11 cellular contexts compared by ENCODE assay signal in the genomic region with DNA sequence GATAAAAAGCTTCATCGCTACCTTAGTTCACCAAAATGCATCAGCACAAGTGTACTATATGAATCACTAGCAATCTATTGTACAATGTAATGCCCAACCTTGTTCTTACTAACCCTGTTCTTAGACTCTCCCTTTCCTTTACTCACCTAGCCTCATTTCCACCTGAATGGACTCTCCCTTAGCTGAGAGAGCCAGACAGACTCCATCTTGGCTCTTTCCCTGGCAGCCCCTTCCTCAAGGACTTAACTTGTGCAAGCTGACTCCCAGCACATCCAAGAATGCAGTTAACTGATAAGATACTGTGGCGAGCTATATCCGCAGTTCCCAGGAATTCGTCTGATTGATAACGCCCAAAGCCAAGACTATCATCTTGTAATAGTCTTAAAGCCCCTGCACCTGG. TPM values are rescaled to one million over a fixed set of nuclear protein-coding genes. Genes with fewer than 3 reads are reported as not detected.
DNase-seq lines count a peak whose midpoint lies in the region; ATAC-seq, FAIRE-seq and TF ChIP-seq lines count a peak whose summit lies in the region.
"Not testable (repeated sequence)": the region's sequence is repeated elsewhere in the genome, so short reads cannot be mapped to it uniquely, and the experiment has no call there.
"Had no signal": no experiment of that assay in that cellular context is flagged by ENCODE, and none has a peak within 500 bp of the region (broad histone marks: within the 10 kb centered on the region; RNA-seq: fewer than 3 reads in every experiment).

No MANE protein-coding gene starts in this region.

- not testable (repeated sequence) for H3K9me1 ChIP-seq in K562 (ENCODE audit: control insufficient read depth, insufficient read depth, low read length)

- peak overlapping the region; percentile 95 for H3K27ac ChIP-seq in HUES48 (ENCODE audit: low read depth, low read length)
- H3K27ac ChIP-seq in K562 (ENCODE audit: extremely low read depth, low read depth, low read length); iPS-20b (ENCODE audit: low read length); sigmoid colon: not testable (repeated sequence)

- in situ Hi-C loops in K562 (cut with MboI), result not testable (repeated sequence)

- H3K4me3 Mint-ChIP-seq in Caco-2 (ENCODE audit: unreplicated experiment), result peak overlapping the region; percentile 72
- H3K4me3 Mint-ChIP-seq in mesothelial cell of epicardium, result not testable (repeated sequence)

- POLR2A ChIA-PET in Caco-2 (lab: Charles Lee), result not testable (repeated sequence)
- POLR2A ChIA-PET in K562 (lab: Yijun Ruan, JAX), result interaction anchor here (1.0 kb wide), 1 partner anchor 9 kb away, joined by 3 read pairs; no protein-coding TSS in a partner anchor

- H3K4me1 Mint-ChIP-seq in Caco-2 (ENCODE audit: low read depth, unreplicated experiment), result peaks cover 35% of the 10 kb centered on the region
- peaks cover 79% of the 10 kb centered on the region for H3K4me1 Mint-ChIP-seq in mesothelial cell of epicardium

- H4K20me1 ChIP-seq in K562 (replicated peaks; ENCODE audit: control insufficient read depth, insufficient read depth, low read length), result not testable (repeated sequence)

- H3K36me3 ChIP-seq in Caco-2 (ENCODE audit: control insufficient read depth, insufficient read depth, low read length); HUES48 (ENCODE audit: control insufficient read depth, insufficient read depth, low read length); K562 (ENCODE audit: control insufficient read depth, insufficient read depth, low read length); iPS-20b (ENCODE audit: insufficient read depth, low read depth, low read length); sigmoid colon: not testable (repeated sequence)

- H2AFZ ChIP-seq in K562 (ENCODE audit: low read depth, low read length), result not testable (repeated sequence)

- not testable (repeated sequence) for TF ChIP-seq POLR2A in K562 (conservative IDR thresholded peaks at IDR 0.05); sigmoid colon (IDR thresholded peaks at IDR 0.05)

- not testable (repeated sequence) for H3K9me3 ChIP-seq in Caco-2; HUES48 (ENCODE audit: control insufficient read depth, insufficient read depth, low read length); K562 (replicated peaks; ENCODE audit: control insufficient read depth, insufficient read depth, low read depth, low read length); iPS-20b (ENCODE audit: insufficient read depth, low read depth, low read length); sigmoid colon

- H3K79me2 ChIP-seq in K562 (ENCODE audit: control insufficient read depth, insufficient read depth, low read length), result not testable (repeated sequence)

- peaks cover 55% of the 10 kb centered on the region for H3K4me1 ChIP-seq in Caco-2
- H3K4me1 ChIP-seq in HUES48 (ENCODE audit: control insufficient read depth, insufficient read depth, low read length), result peaks cover 33% of the 10 kb centered on the region
- H3K4me1 ChIP-seq in K562 (replicated peaks in 1 of 2; ENCODE audit: control insufficient read depth in 2 of 2, insufficient read depth in 2 of 2, low read length in 2 of 2), result peaks cover 15 to 17% of the 10 kb centered on the region in 2 experiments; a peak in 4 of 5 replicates
- H3K4me1 ChIP-seq in iPS-20b (ENCODE audit: insufficient read depth, low read length), result peaks cover 24% of the 10 kb centered on the region
- H3K4me1 ChIP-seq in sigmoid colon, result peaks cover 0 to 19% (median 12%) of the 10 kb centered on the region in 4 donors

- TF ChIP-seq EP300 in K562 (IDR thresholded peaks at IDR 0.05; ENCODE audit: low read length); sigmoid colon (IDR thresholded peaks at IDR 0.05): not testable (repeated sequence)

- CTCF ChIA-PET in Caco-2 (lab: Charles Lee); K562 (lab: Yijun Ruan, JAX; ENCODE audit: low intra/inter-chr PET ratio): not testable (repeated sequence)

- not testable (repeated sequence) for H3K9ac ChIP-seq in HUES48 (ENCODE audit: low read depth, low read length); K562 (ENCODE audit: insufficient read depth in 1 of 2, low read depth in 2 of 2, low read length in 2 of 2)
- peak overlapping the region; percentile 81; the same call in 1 of the 2 replicates for H3K9ac ChIP-seq in iPS-20b (ENCODE audit: low read depth, low read length)

- intact Hi-C loops in Caco-2 (cut with micrococcal nuclease; ENCODE audit: unreplicated experiment); K562 (cut with micrococcal nuclease); sigmoid colon (cut with DNase I): not testable (repeated sequence)

- not testable (repeated sequence) for H3K27me3 Mint-ChIP-seq in Caco-2 (ENCODE audit: insufficient read depth, unreplicated experiment); mesothelial cell of epicardium (ENCODE audit: low read depth)

- not testable (repeated sequence) for H3K27me3 ChIP-seq in Caco-2 (replicated peaks; ENCODE audit: control insufficient read depth, insufficient read depth, low read length); HUES48 (ENCODE audit: control insufficient read depth, insufficient read depth, low read length); K562 (ENCODE audit: control insufficient read depth in 2 of 2, insufficient read depth in 2 of 2, low read length in 2 of 2); iPS-20b (ENCODE audit: insufficient read depth, low read length); sigmoid colon

- 33% methylated on average over 3 of the region's 5 CpGs for WGBS in K562 (ENCODE audit: insufficient coverage, low coverage, missing lambda C conversion rate)
- 90 to 98% methylated on average over 2 to 5 of the region's 5 CpGs for WGBS in sigmoid colon, 2 donors

- H3K36me3 Mint-ChIP-seq in Caco-2 (ENCODE audit: insufficient read depth, unreplicated experiment), result peaks cover 84% of the 10 kb centered on the region
- not testable (repeated sequence) for H3K36me3 Mint-ChIP-seq in mesothelial cell of epicardium

- not testable (repeated sequence) for H3K4me3 ChIP-seq in Caco-2 (ENCODE audit: low read depth, low read length); HUES48 (ENCODE audit: low read depth, low read length); K562; iPS-20b (ENCODE audit: low read length); sigmoid colon

- TF ChIP-seq RAD21 in K562 (CRISPR knock-in tag; conservative IDR thresholded peaks at IDR 0.05 in 1 of 2, IDR thresholded peaks at IDR 0.05 in 1 of 2), result not testable (repeated sequence)

- not testable (repeated sequence) for ATAC-seq in K562
- ATAC-seq in esophagus mucosa, result peak; percentile 70

- BruUV-seq in Caco-2 (replicated peaks; lab: Mats Ljungman, UMichigan); K562 (replicated peaks; lab: Mats Ljungman, UMichigan): not testable (repeated sequence)

- not testable (repeated sequence) for H3K4me2 ChIP-seq in K562 (ENCODE audit: insufficient read depth, low read length)

- not testable (repeated sequence) for TF ChIP-seq CTCF in Caco-2 (IDR thresholded peaks at IDR 0.05; ENCODE audit: insufficient read depth in 1 of 2, low read depth in 1 of 2, low read length in 1 of 2, severe bottlenecking in 1 of 2, unreplicated experiment in 1 of 2); K562 (IDR thresholded peaks at IDR 0.05 in 2 of 3, conservative IDR thresholded peaks at IDR 0.05 in 1 of 3; ENCODE audit: insufficient read depth in 2 of 3, low read depth in 1 of 3, low read length in 3 of 3); mesothelial cell of epicardium (IDR thresholded peaks at IDR 0.05; ENCODE audit: unreplicated experiment); sigmoid colon (IDR thresholded peaks at IDR 0.05)

- H3K9me3 Mint-ChIP-seq in Caco-2 (ENCODE audit: unreplicated experiment); mesothelial cell of epicardium: not testable (repeated sequence)

- DNase-seq in Caco-2 (peak; percentile 27 to 62), sigmoid colon (peak; percentile 7)
- not testable (repeated sequence) for DNase-seq in K562 (ENCODE audit: extremely low read depth in 1 of 4, low spot score in 3 of 4); mesothelial cell of epicardium (ENCODE audit: low spot score in 2 of 2, unreplicated experiment in 2 of 2)

- H3K27ac Mint-ChIP-seq in Caco-2 (ENCODE audit: unreplicated experiment) (peak overlapping the region; percentile 83), mesothelial cell of epicardium (peak overlapping the region; percentile 93)

- FAIRE-seq in K562 (lab: Jason Lieb, UNC), result not testable (repeated sequence)

RNA-seq across cellular contexts. Expression of a gene that starts 10.9 kb away (rescaled TPM):
- total RNA-seq in Caco-2 (2022) (37.9 and 47.7 TPM in 2 replicates), K562 (2014; rRNA removed) (0.09 TPM in 1 of 2 replicates, not detected in the other), K562 (2014; rRNA removed; fragmentation: Illumina TruSeq; extraction: Trizol) (0.06 TPM in 1 of 2 replicates, not detected in the other), K562 (2015; rRNA removed; fragmentation: Illumina TruSeq; extraction: Trizol) (0.08 TPM in 1 of 2 replicates, not detected in the other), K562 (2021) (0.09 TPM in 1 of 2 replicates, not detected in the other), esophagus mucosa (not detected), mesothelial cell of epicardium (2.9 to 4.5 TPM (median 4.5 TPM) in 3 replicates), sigmoid colon (not detected)
- 0.23 and 0.28 TPM in 2 replicates for total RNA-seq in K562 (2011; cell fraction: chromatin; rRNA removed; ENCODE audit: low replicate concordance)
- 0.13 TPM in 1 of 2 replicates, not detected in the other for total RNA-seq in K562 (2011; cell fraction: nucleolus; rRNA removed)
- 0.51 and 0.53 TPM in 2 replicates for total RNA-seq in K562 (2011; cell fraction: nucleoplasm; rRNA removed)
- polyA plus RNA-seq in K562 (2011; rRNA removed) (0.22 and 0.49 TPM in 2 replicates), K562 (2014; fragmentation: Illumina TruSeq; extraction: Trizol) (0.07 and 0.16 TPM in 2 replicates), K562 (2014; fragmentation: Nextera tagmentation; extraction: Ambion mirVana) (under 1 TPM; 0.08 to 0.15 TPM), K562 (2014; rRNA removed) (0.11 and 0.20 TPM in 2 replicates), sigmoid colon (under 1 TPM in 1 of 3 donors, not detected in 2; 0.07 TPM)
- 0.25 and 0.32 TPM in 2 replicates for polyA plus RNA-seq in K562 (2011; cell fraction: cytosol; rRNA removed)
- 0.13 and 0.27 TPM in 2 replicates for polyA plus RNA-seq in K562 (2011; cell fraction: nucleus; rRNA removed)
- polyA plus RNA-seq in K562 (2012), result 0.28 and 0.31 TPM in 2 replicates
- polyA minus RNA-seq in K562 (2011; rRNA and poly(A)+ RNA removed), result 0.06 and 0.07 TPM in 2 replicates
- polyA minus RNA-seq in K562 (2011; cell fraction: cytosol; rRNA and poly(A)+ RNA removed), result not detected in 2 replicates
- not detected in 2 replicates for polyA minus RNA-seq in K562 (2011; cell fraction: nucleus; rRNA and poly(A)+ RNA removed)
- total RNA-seq: Calu3; CD4-positive, CD25-positive, alpha-beta regulatory T cell; Daoy; HT-29 had no signal

RNA-seq across cellular contexts. Expression of a gene that starts 38.0 kb away (rescaled TPM):
- total RNA-seq in Caco-2 (2022) (10.7 TPM in 2 replicates), K562 (2014; rRNA removed) (9.6 and 13.2 TPM in 2 replicates), K562 (2014; rRNA removed; fragmentation: Illumina TruSeq; extraction: Trizol) (12.2 and 14.5 TPM in 2 replicates), K562 (2015; rRNA removed; fragmentation: Illumina TruSeq; extraction: Trizol) (7.1 and 10.0 TPM in 2 replicates), K562 (2021) (11.7 and 14.9 TPM in 2 replicates), esophagus mucosa (12.1 TPM), mesothelial cell of epicardium (31.9 to 33.9 TPM (median 32.8 TPM) in 3 replicates), sigmoid colon (10 to 100 TPM in 3 of 4 donors, 1 to 10 TPM in 1; 9.6 to 19.4 (median 14.0) TPM)
- total RNA-seq in K562 (2011; cell fraction: chromatin; rRNA removed; ENCODE audit: low replicate concordance), result 77.9 and 112 TPM in 2 replicates
- 19.3 and 19.8 TPM in 2 replicates for total RNA-seq in K562 (2011; cell fraction: nucleolus; rRNA removed)
- total RNA-seq in K562 (2011; cell fraction: nucleoplasm; rRNA removed), result 31.2 and 36.2 TPM in 2 replicates
- polyA plus RNA-seq in K562 (2011; rRNA removed) (21.8 and 25.9 TPM in 2 replicates), K562 (2014; fragmentation: Illumina TruSeq; extraction: Trizol) (10.4 and 16.0 TPM in 2 replicates), K562 (2014; fragmentation: Nextera tagmentation; extraction: Ambion mirVana) (10 to 100 TPM in 1 of 2 experiments, 1 to 10 TPM in 1; 8.8 to 13.2 TPM), K562 (2014; rRNA removed) (12.7 and 15.4 TPM in 2 replicates), sigmoid colon (1 to 10 TPM; 3.6 to 8.5 (median 8.1) TPM)
- polyA plus RNA-seq in K562 (2011; cell fraction: cytosol; rRNA removed), result 26.2 and 27.5 TPM in 2 replicates
- polyA plus RNA-seq in K562 (2011; cell fraction: nucleus; rRNA removed), result 27.5 and 40.6 TPM in 2 replicates
- 14.5 and 18.7 TPM in 2 replicates for polyA plus RNA-seq in K562 (2012)
- polyA minus RNA-seq in K562 (2011; rRNA and poly(A)+ RNA removed), result 35.3 and 58.4 TPM in 2 replicates
- 6.0 and 16.1 TPM in 2 replicates for polyA minus RNA-seq in K562 (2011; cell fraction: cytosol; rRNA and poly(A)+ RNA removed)
- polyA minus RNA-seq in K562 (2011; cell fraction: nucleus; rRNA and poly(A)+ RNA removed), result 13.2 and 35.0 TPM in 2 replicates

RNA-seq across cellular contexts. Expression of a gene that starts 43.3 kb away (rescaled TPM):
- total RNA-seq in Caco-2 (2022), result 32.5 and 33.8 TPM in 2 replicates
- 82.4 and 114 TPM in 2 replicates for total RNA-seq in K562 (2011; cell fraction: chromatin; rRNA removed; ENCODE audit: low replicate concordance)
- total RNA-seq in K562 (2011; cell fraction: nucleolus; rRNA removed), result 48.2 and 54.4 TPM in 2 replicates
- total RNA-seq in K562 (2011; cell fraction: nucleoplasm; rRNA removed), result 61.2 and 67.6 TPM in 2 replicates
- total RNA-seq in K562 (2014; rRNA removed), result 87.8 and 89.7 TPM in 2 replicates
- 74.3 and 81.5 TPM in 2 replicates for total RNA-seq in K562 (2014; rRNA removed; fragmentation: Illumina TruSeq; extraction: Trizol)
- total RNA-seq in K562 (2015; rRNA removed; fragmentation: Illumina TruSeq; extraction: Trizol), result 79.7 and 80.6 TPM in 2 replicates
- total RNA-seq in K562 (2021), result 65.7 and 68.3 TPM in 2 replicates
- polyA plus RNA-seq in K562 (2011; rRNA removed), result 37.2 and 41.9 TPM in 2 replicates
- polyA plus RNA-seq in K562 (2011; cell fraction: cytosol; rRNA removed), result 43.0 and 44.1 TPM in 2 replicates
- polyA plus RNA-seq in K562 (2011; cell fraction: nucleus; rRNA removed), result 40.0 and 49.0 TPM in 2 replicates
- 58.0 and 60.8 TPM in 2 replicates for polyA plus RNA-seq in K562 (2012)
- polyA plus RNA-seq in K562 (2014; fragmentation: Illumina TruSeq; extraction: Trizol), result 63.0 and 77.9 TPM in 2 replicates
- 10 to 100 TPM; 19.1 to 23.6 TPM for polyA plus RNA-seq in K562 (2014; fragmentation: Nextera tagmentation; extraction: Ambion mirVana)
- 67.2 and 80.0 TPM in 2 replicates for polyA plus RNA-seq in K562 (2014; rRNA removed)
- polyA minus RNA-seq in K562 (2011; rRNA and poly(A)+ RNA removed), result 39.0 and 44.5 TPM in 2 replicates
- 35.1 and 42.7 TPM in 2 replicates for polyA minus RNA-seq in K562 (2011; cell fraction: cytosol; rRNA and poly(A)+ RNA removed)
- 11.7 and 20.2 TPM in 2 replicates for polyA minus RNA-seq in K562 (2011; cell fraction: nucleus; rRNA and poly(A)+ RNA removed)
- total RNA-seq in esophagus mucosa, result 17.7 TPM
- total RNA-seq in mesothelial cell of epicardium, result 34.1 to 36.7 TPM (median 34.4 TPM) in 3 replicates
- 10 to 100 TPM; 53.5 to 67.6 (median 60.7) TPM for total RNA-seq in sigmoid colon
- 10 to 100 TPM; 15.0 to 22.6 (median 15.7) TPM for polyA plus RNA-seq in sigmoid colon

RNA-seq across cellular contexts. Expression of a gene that starts 57.0 kb away (rescaled TPM):
- total RNA-seq in Caco-2 (2022) (35.0 and 35.4 TPM in 2 replicates), K562 (2014; rRNA removed) (30.2 and 41.6 TPM in 2 replicates), K562 (2014; rRNA removed; fragmentation: Illumina TruSeq; extraction: Trizol) (21.4 and 29.7 TPM in 2 replicates), K562 (2015; rRNA removed; fragmentation: Illumina TruSeq; extraction: Trizol) (43.4 and 44.3 TPM in 2 replicates), K562 (2021) (95.3 and 95.4 TPM in 2 replicates), esophagus mucosa (19.8 TPM), mesothelial cell of epicardium (19.9 to 21.7 TPM (median 19.9 TPM) in 3 replicates), sigmoid colon (10 to 100 TPM in 1 of 4 donors, 1 to 10 TPM in 3; 2.8 to 18.3 (median 4.7) TPM)
- total RNA-seq in K562 (2011; cell fraction: chromatin; rRNA removed; ENCODE audit: low replicate concordance), result 107 and 254 TPM in 2 replicates
- 147 and 151 TPM in 2 replicates for total RNA-seq in K562 (2011; cell fraction: nucleolus; rRNA removed)
- total RNA-seq in K562 (2011; cell fraction: nucleoplasm; rRNA removed), result 105 and 112 TPM in 2 replicates
- polyA plus RNA-seq in K562 (2011; rRNA removed) (32.1 and 32.8 TPM in 2 replicates), K562 (2014; fragmentation: Illumina TruSeq; extraction: Trizol) (48.1 and 59.6 TPM in 2 replicates), K562 (2014; fragmentation: Nextera tagmentation; extraction: Ambion mirVana) (10 to 100 TPM in 1 of 2 experiments, 1 to 10 TPM in 1; 5.4 to 26.3 TPM), K562 (2014; rRNA removed) (76.3 and 90.2 TPM in 2 replicates), sigmoid colon (10 to 100 TPM in 1 of 3 donors, 1 to 10 TPM in 2; 3.7 to 23.5 (median 4.2) TPM)
- polyA plus RNA-seq in K562 (2011; cell fraction: cytosol; rRNA removed), result 48.9 and 72.1 TPM in 2 replicates
- 84.3 and 132 TPM in 2 replicates for polyA plus RNA-seq in K562 (2011; cell fraction: nucleus; rRNA removed)
- polyA plus RNA-seq in K562 (2012), result 36.0 and 81.8 TPM in 2 replicates
- 22.9 and 34.7 TPM in 2 replicates for polyA minus RNA-seq in K562 (2011; rRNA and poly(A)+ RNA removed)
- polyA minus RNA-seq in K562 (2011; cell fraction: cytosol; rRNA and poly(A)+ RNA removed), result 29.9 and 35.5 TPM in 2 replicates
- polyA minus RNA-seq in K562 (2011; cell fraction: nucleus; rRNA and poly(A)+ RNA removed), result 51.3 and 54.0 TPM in 2 replicates
